ENCODE assay signal across 25 cellular contexts in genomic region chr5:145838276-145838675, GRCh38. TPM values are rescaled to one million over a fixed set of nuclear protein-coding genes. Genes with fewer than 3 reads are reported as not detected.
A peak's percentile ranks its signal among the peaks of the same experiment; 100 is the strongest.
DNase-seq lines count a peak whose midpoint lies in the region; ATAC-seq, FAIRE-seq and TF ChIP-seq lines count a peak whose summit lies in the region.
"Had no signal": no experiment of that assay in that cellular context is flagged by ENCODE, and none has a peak within 500 bp of the region (broad histone marks: within the 10 kb centered on the region; RNA-seq: fewer than 3 reads in every experiment).

No MANE protein-coding gene starts in this region.

- no peak for TF ChIP-seq CTCF in right atrium auricular region (IDR thresholded peaks at IDR 0.05)
- no peak for TF ChIP-seq CTCF in Calu3 (IDR thresholded peaks at IDR 0.05; ENCODE audit: unreplicated experiment)

- peaks cover 16% of the 10 kb centered on the region for H3K36me3 Mint-ChIP-seq in Calu3 (ENCODE audit: insufficient read depth, unreplicated experiment)

- FAIRE-seq in GM19239 (lab: Jason Lieb, UNC): no peak

- peaks cover 2% of the 10 kb centered on the region for H3K9me3 Mint-ChIP-seq in Calu3 (ENCODE audit: low read depth, unreplicated experiment)

- H2AK5ac ChIP-seq in mesendoderm (ENCODE audit: low read length): no peak overlapping the region

- H3K27ac ChIP-seq in right atrium auricular region (peak overlapping the region; percentile 5 to 55), right cardiac atrium (ENCODE audit: low read length) (no peak overlapping the region), mesendoderm (ENCODE audit: low read depth, low read length) (no peak overlapping the region)
- H3K27ac ChIP-seq: GM23248, KMS-11 had no signal

- peaks cover 54% of the 10 kb centered on the region for H3K4me1 Mint-ChIP-seq in Calu3 (ENCODE audit: low read depth, unreplicated experiment)

- no peak overlapping the region for H3K4ac ChIP-seq in mesendoderm (ENCODE audit: low read depth, low read length)

- WGBS in right cardiac atrium: 49% methylated on average over 6 of the region's 6 CpGs
- WGBS in mesendoderm (ENCODE audit: extremely low coverage, insufficient coverage, low lambda C conversion rate): no CpG with 5 or more reads among the region's 6 CpGs

- H3K36me3 ChIP-seq in right atrium auricular region (no peaks in the 10 kb centered on the region), mesendoderm (ENCODE audit: control insufficient read depth, insufficient read depth, low read length) (no peaks in the 10 kb centered on the region)

- H3K18ac ChIP-seq in mesendoderm (ENCODE audit: low read length): no peak overlapping the region

- no peak overlapping the region for H2BK5ac ChIP-seq in mesendoderm (ENCODE audit: low read length)

- no peak for DNase-seq in right atrium auricular region (ENCODE audit: low spot score)
- no peak for DNase-seq in right cardiac atrium
- peak; percentile 77 for DNase-seq in amniotic epithelial cell (ENCODE audit: low read depth)
- DNase-seq in mesendoderm: peak; percentile 80
- no peak for DNase-seq in Calu3
- DNase-seq in GM19239 (ENCODE audit: insufficient read length, low spot score): no peak
- DNase-seq in NCI-H2081 treated with DMSO at 0.1 percent for 48 hours (lab: John Stamatoyannopoulos, UW): no peak
- DNase-seq: 8988T; ACHN; GM23248; H7; NCI-H1048; NCI-H1417; NCI-H1694; NCI-H2029 treated with DMSO at 0.1 percent for 48 hours; NCI-H2227 treated with DMSO at 0.1 percent for 48 hours; NCI-H748 treated with DMSO at 0.1 percent for 48 hours; NK-92 treated with Interleukin-12 subunit alpha and Interleukin-12 subunit beta, amount 100 ng/mL, for 24 hours; PC-3; SK-N-SH had no signal

- H3K9me3 ChIP-seq in right atrium auricular region: no peaks in the 10 kb centered on the region
- H3K9me3 ChIP-seq in right cardiac atrium (ENCODE audit: control insufficient read depth, low read length): no peaks in the 10 kb centered on the region
- H3K9me3 ChIP-seq: SK-N-SH had no signal

- no peak overlapping the region for H2BK120ac ChIP-seq in mesendoderm (ENCODE audit: low read depth, low read length)

- no TSS peak for BruUV-seq in Calu3 (replicated peaks; lab: Mats Ljungman, UMichigan)

- CTCF ChIA-PET in Calu3 (lab: Charles Lee): interaction anchor here (0.6 kb wide), 1 partner anchor 312 kb away, joined by 6 read pairs; no protein-coding TSS in a partner anchor

- H3K23ac ChIP-seq in mesendoderm (ENCODE audit: low read length): no peak overlapping the region

- H3K9ac ChIP-seq in mesendoderm (ENCODE audit: low read length): no peak overlapping the region
- H3K9ac ChIP-seq: GM23248, KMS-11, SK-N-SH had no signal

- no peak overlapping the region for H3K4me3 ChIP-seq in right atrium auricular region
- H3K4me3 ChIP-seq in right cardiac atrium (ENCODE audit: low read length): no peak overlapping the region
- no peak overlapping the region for H3K4me3 ChIP-seq in mesendoderm (ENCODE audit: low read length)
- H3K4me3 ChIP-seq: GM23248 had no signal

- ATAC-seq in right cardiac atrium (no peak), HG03520 (IDR thresholded peaks at IDR 0.05; ENCODE audit: unreplicated experiment) (no peak)
- ATAC-seq: PC-3 had no signal

- no peaks in the 10 kb centered on the region for H3K79me2 ChIP-seq in mesendoderm (ENCODE audit: control insufficient read depth, insufficient read depth, low read length)

- H3K4me1 ChIP-seq in right atrium auricular region (peaks cover 0 to 20% of the 10 kb centered on the region in 2 donors), right cardiac atrium (ENCODE audit: control insufficient read depth, insufficient read depth, low read length) (no peaks in the 10 kb centered on the region), mesendoderm (ENCODE audit: control insufficient read depth, low read depth, low read length) (peaks cover 3% of the 10 kb centered on the region)

- H4K8ac ChIP-seq in mesendoderm (ENCODE audit: low read depth, low read length): no peak overlapping the region

- no peak overlapping the region for H3K27ac Mint-ChIP-seq in Calu3 (ENCODE audit: unreplicated experiment)

- no peaks in the 10 kb centered on the region for H3K27me3 Mint-ChIP-seq in Calu3 (ENCODE audit: unreplicated experiment)

- H2BK15ac ChIP-seq in mesendoderm (replicated peaks; ENCODE audit: low read depth): no peak overlapping the region

- intact Hi-C loops in right cardiac atrium (cut with DNase I) (loop anchor here in 2 of 4 donors (10.0 kb wide), 1 partner anchor 207 kb away; no protein-coding TSS in a partner anchor), Calu3 (cut with micrococcal nuclease; ENCODE audit: unreplicated experiment) (loop anchor here (10.0 kb wide), 1 partner anchor 343 kb away; no protein-coding TSS in a partner anchor)

- H3K79me1 ChIP-seq in mesendoderm (ENCODE audit: low read length): no peaks in the 10 kb centered on the region

- no peak overlapping the region for H3K4me2 ChIP-seq in mesendoderm (ENCODE audit: low read length)
- H3K4me2 ChIP-seq: KMS-11, SK-N-SH had no signal

- H3K4me3 Mint-ChIP-seq in Calu3 (ENCODE audit: low read depth, unreplicated experiment): no peak overlapping the region

- no peak overlapping the region for H3K56ac ChIP-seq in mesendoderm (ENCODE audit: low read length)

- no peaks in the 10 kb centered on the region for H3K27me3 ChIP-seq in right atrium auricular region
- H3K27me3 ChIP-seq in right cardiac atrium (ENCODE audit: control insufficient read depth, insufficient read depth): no peaks in the 10 kb centered on the region
- H3K27me3 ChIP-seq in mesendoderm (ENCODE audit: insufficient read depth, low read length, poor library complexity): no peaks in the 10 kb centered on the region

- no peak overlapping the region for H4K5ac ChIP-seq in mesendoderm (ENCODE audit: low read length)

RNA-seq across cellular contexts. Expression of gene PRELID2, which starts 3.1 kb away (rescaled TPM):
- total RNA-seq in right atrium auricular region: 10 to 100 TPM; 13.9 to 37.6 TPM
- total RNA-seq in right cardiac atrium: 10 to 100 TPM; 39.1 to 85.4 (median 44.8) TPM
- 4.3 TPM for polyA plus RNA-seq in right cardiac atrium
- polyA plus RNA-seq in mesendoderm (2013, experiment 1 of 2): 4.7 TPM
- 4.5 TPM for polyA plus RNA-seq in mesendoderm (2013, experiment 2 of 2)
- 33.2 and 33.4 TPM in 2 replicates for total RNA-seq in Calu3 (2022)

RNA-seq across cellular contexts. Expression of gene GRXCR2, which starts 34.5 kb away (rescaled TPM):
- total RNA-seq in right atrium auricular region: 1 to 10 TPM in 1 of 2 donors, under 1 TPM in 1; 0.24 to 1.0 TPM
- 10 to 100 TPM in 1 of 4 donors, 1 to 10 TPM in 3; 2.3 to 16.0 (median 5.4) TPM for total RNA-seq in right cardiac atrium
- polyA plus RNA-seq in right cardiac atrium: 1.1 TPM
- polyA plus RNA-seq in mesendoderm (2013, experiment 1 of 2): 0.01 TPM
- polyA plus RNA-seq in mesendoderm (2013, experiment 2 of 2): not detected
- total RNA-seq in Calu3 (2022): not detected in 2 replicates
- total RNA-seq: GM23248, H7, HT-29, NCI-H460, PC-3 had no signal
- polyA plus RNA-seq: BJ, GM23248, SK-N-SH had no signal

Comparison
In these comparisons a context has a peak if more than half of its experiments do, and no peak if none do; other contexts are left out.
1. H3K27ac ChIP-seq: peak in right atrium auricular region (2 of 2); none in right cardiac atrium (single experiment) and mesendoderm (single experiment).
2. DNase-seq: peak in amniotic epithelial cell (single experiment) and mesendoderm (single experiment); none in right atrium auricular region (single experiment), right cardiac atrium (0 of 3), Calu3 (single experiment), GM19239 (single experiment) and NCI-H2081 treated with DMSO at 0.1 percent for 48 hours (single experiment).